15 cellular contexts compared by ENCODE assay signal in genomic region chr2:60468390-60469085, GRCh38.
DNase-seq lines count a peak whose midpoint lies in the region; ATAC-seq and TF ChIP-seq lines count a peak whose summit lies in the region.
"Had no signal": no experiment of that assay in that cellular context is flagged by ENCODE, and none has a peak within 500 bp of the region (broad histone marks: within the 10 kb centered on the region; RNA-seq: fewer than 3 reads in every experiment).

No MANE protein-coding gene starts in this region.

- DNase-seq in HPDE6-E6E7 (ENCODE audit: extremely low spot score) (peak; percentile 26), adrenal gland (peak in 1 of 7 donors; percentile 43), mesothelial cell of epicardium (ENCODE audit: low spot score in 2 of 2, unreplicated experiment in 2 of 2) (no peak), KBM-7 (no peak), NCI-H2107 treated with DMSO at 0.1 percent for 48 hours (lab: John Stamatoyannopoulos, UW; ENCODE audit: unreplicated experiment) (no peak)
- no peak for DNase-seq in activated CD4-positive, alpha-beta T cell treated with anti-CD3 and anti-CD28 coated beads, Interleukin-2, amount 10 ng/mL, durations not matched to agents 7 days and 5 days
- DNase-seq: activated CD4-positive, alpha-beta T cell treated with anti-CD3 and anti-CD28 coated beads for 1 hour; DMS 273 treated with DMSO at 0.1 percent for 48 hours; dorsolateral prefrontal cortex; heart right ventricle; NCI-H345; SHP77 treated with DMSO at 0.1 percent for 48 hours; upper lobe of right lung had no signal

- no peaks in the 10 kb centered on the region for H3K36me3 ChIP-seq in adrenal gland (replicated peaks in 1 of 2)
- H3K36me3 ChIP-seq: heart right ventricle, upper lobe of right lung had no signal

- no peak for TF ChIP-seq POLR2A in adrenal gland (IDR thresholded peaks at IDR 0.05)

- H3K4me1 Mint-ChIP-seq in mesothelial cell of epicardium = peaks cover 48% of the 10 kb centered on the region
- no peaks in the 10 kb centered on the region for H3K4me1 Mint-ChIP-seq in activated CD4-positive, alpha-beta T cell treated with anti-CD3 and anti-CD28 coated beads, Interleukin-2, amount 10 ng/mL, durations not matched to agents 7 days and 5 days

- H3K27me3 ChIP-seq in adrenal gland = no peaks in the 10 kb centered on the region
- H3K27me3 ChIP-seq: dorsolateral prefrontal cortex, heart right ventricle, upper lobe of right lung had no signal

- no peaks in the 10 kb centered on the region for H3K27me3 Mint-ChIP-seq in mesothelial cell of epicardium (ENCODE audit: low read depth)
- no peaks in the 10 kb centered on the region for H3K27me3 Mint-ChIP-seq in activated CD4-positive, alpha-beta T cell treated with anti-CD3 and anti-CD28 coated beads, Interleukin-2, amount 10 ng/mL, durations not matched to agents 7 days and 5 days

- intact Hi-C loops in adrenal gland (cut with DNase I) = no loop called here

- CTCF ChIA-PET in activated CD4-positive, alpha-beta T cell treated with anti-CD3 and anti-CD28 coated beads, Interleukin-2, amount 10 ng/mL, durations not matched to agents 7 days and 5 days (lab: Charles Lee) = no interaction called here

- in situ Hi-C loops in KBM-7 (cut with MboI; ENCODE audit: low pct_unique_long_range_greater_than_20kb, low sequenced_read_pairs) = no loop called here

- H3K27ac ChIP-seq in adrenal gland = peak overlapping the region in 3 of 5 donors; percentile 30 to 69 (median 47)
- H3K27ac ChIP-seq: upper lobe of right lung had no signal

- no peak overlapping the region for H3K4me3 Mint-ChIP-seq in mesothelial cell of epicardium
- H3K4me3 Mint-ChIP-seq in activated CD4-positive, alpha-beta T cell treated with anti-CD3 and anti-CD28 coated beads, Interleukin-2, amount 10 ng/mL, durations not matched to agents 7 days and 5 days = no peak overlapping the region

- H3K9me3 ChIP-seq in adrenal gland (replicated peaks in 1 of 3) = no peaks in the 10 kb centered on the region
- H3K9me3 ChIP-seq: heart right ventricle, upper lobe of right lung had no signal

- no peaks in the 10 kb centered on the region for H3K9me3 Mint-ChIP-seq in mesothelial cell of epicardium
- H3K9me3 Mint-ChIP-seq in activated CD4-positive, alpha-beta T cell treated with anti-CD3 and anti-CD28 coated beads, Interleukin-2, amount 10 ng/mL, durations not matched to agents 7 days and 5 days = peaks cover 4% of the 10 kb centered on the region

- no peak for TF ChIP-seq CTCF in adrenal gland (IDR thresholded peaks at IDR 0.05)
- TF ChIP-seq CTCF in mesothelial cell of epicardium (IDR thresholded peaks at IDR 0.05; ENCODE audit: unreplicated experiment) = no peak

- H3K4me1 ChIP-seq in adrenal gland (replicated peaks in 1 of 2) = peaks cover 0 to 4% of the 10 kb centered on the region in 2 donors
- H3K4me1 ChIP-seq: upper lobe of right lung had no signal

- H3K36me3 Mint-ChIP-seq in mesothelial cell of epicardium = peaks cover 18% of the 10 kb centered on the region
- H3K36me3 Mint-ChIP-seq in activated CD4-positive, alpha-beta T cell treated with anti-CD3 and anti-CD28 coated beads, Interleukin-2, amount 10 ng/mL, durations not matched to agents 7 days and 5 days (ENCODE audit: low read depth) = no peaks in the 10 kb centered on the region

- peak overlapping the region; percentile 56 for H3K27ac Mint-ChIP-seq in mesothelial cell of epicardium
- H3K27ac Mint-ChIP-seq in activated CD4-positive, alpha-beta T cell treated with anti-CD3 and anti-CD28 coated beads, Interleukin-2, amount 10 ng/mL, durations not matched to agents 7 days and 5 days = no peak overlapping the region

- H3K4me3 ChIP-seq in adrenal gland = no peak overlapping the region
- H3K4me3 ChIP-seq: dorsolateral prefrontal cortex, heart right ventricle, upper lobe of right lung had no signal

- 73 to 76% (median 75%) methylated on average over 7 of the region's 7 CpGs for WGBS in adrenal gland, 4 donors

- POLR2A ChIA-PET in activated CD4-positive, alpha-beta T cell treated with anti-CD3 and anti-CD28 coated beads, Interleukin-2, amount 10 ng/mL, durations not matched to agents 7 days and 5 days (lab: Charles Lee) = no interaction called here

- peak; percentile 41 for ATAC-seq in GM19463 (IDR thresholded peaks at IDR 0.05; ENCODE audit: unreplicated experiment)
- ATAC-seq in activated CD4-positive, CD25-positive, alpha-beta regulatory T cell treated with anti-CD3 and anti-CD28 coated beads, Interleukin-2, amount 50 U/mL, for 24 hours = no peak
- ATAC-seq: upper lobe of right lung had no signal
